18 cellular contexts compared by ENCODE assay signal in the genomic region with DNA sequence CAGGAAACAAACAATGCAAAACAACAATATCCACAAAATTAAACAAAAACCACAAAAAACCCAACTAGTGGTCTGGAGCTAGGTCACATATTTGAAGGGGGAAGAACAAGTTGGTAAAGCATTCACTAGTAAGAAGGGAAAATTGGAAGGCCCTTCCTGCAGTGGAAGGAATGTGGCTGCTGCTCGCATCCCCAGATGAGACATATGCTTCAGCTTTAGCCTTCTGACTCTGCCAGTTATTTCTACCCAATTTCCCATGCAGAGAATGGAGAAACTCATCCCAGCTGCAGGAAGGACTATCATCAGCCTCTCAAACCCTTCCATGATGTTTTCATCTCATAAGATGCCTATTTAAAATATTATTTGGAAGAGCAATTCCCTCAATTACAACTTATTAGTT.
"Had no signal": no experiment of that assay in that cellular context is flagged by ENCODE, and none has a peak within 500 bp of the region (broad histone marks: within the 10 kb centered on the region; RNA-seq: fewer than 3 reads in every experiment).

No MANE protein-coding gene starts in this region.

- H3K4me3 ChIP-seq: coronary artery, dorsolateral prefrontal cortex, esophagus muscularis mucosa, gastroesophageal sphincter, heart right ventricle, left lung, lower lobe of right lung, mucosa of descending colon had no signal

- H3K27ac ChIP-seq: coronary artery, dorsolateral prefrontal cortex, esophagus muscularis mucosa, foreskin keratinocyte, gastroesophageal sphincter, heart right ventricle, left lung, lower lobe of right lung had no signal

- ATAC-seq: foreskin keratinocyte; gastroesophageal sphincter; heart right ventricle; left cardiac atrium; left lung; left ventricle myocardium superior; lower lobe of right lung; mucosa of descending colon; naive thymus-derived CD8-positive, alpha-beta T cell had no signal

- DNase-seq: dermis blood vessel endothelial cell; dorsolateral prefrontal cortex; effector CD4-positive, alpha-beta T cell; effector memory CD4-positive, alpha-beta T cell; foreskin keratinocyte; heart right ventricle; hippocampal formation; left cardiac atrium; left lung; left ventricle myocardium superior; lower lobe of right lung; mesenchymal stem cell; mucosa of descending colon; naive B cell; naive thymus-derived CD8-positive, alpha-beta T cell had no signal

- H3K27me3 ChIP-seq: dorsolateral prefrontal cortex, esophagus muscularis mucosa, foreskin keratinocyte, gastroesophageal sphincter, left lung had no signal

- H3K9me3 ChIP-seq: esophagus muscularis mucosa, gastroesophageal sphincter, heart right ventricle, left lung, lower lobe of right lung, mucosa of descending colon had no signal

- H3K4me1 ChIP-seq: esophagus muscularis mucosa, foreskin keratinocyte, gastroesophageal sphincter, heart right ventricle, left lung, lower lobe of right lung had no signal

- H3K36me3 ChIP-seq: esophagus muscularis mucosa, heart right ventricle, left lung, lower lobe of right lung had no signal
